1 cellular context compared by ENCODE assay signal in the genomic region with DNA sequence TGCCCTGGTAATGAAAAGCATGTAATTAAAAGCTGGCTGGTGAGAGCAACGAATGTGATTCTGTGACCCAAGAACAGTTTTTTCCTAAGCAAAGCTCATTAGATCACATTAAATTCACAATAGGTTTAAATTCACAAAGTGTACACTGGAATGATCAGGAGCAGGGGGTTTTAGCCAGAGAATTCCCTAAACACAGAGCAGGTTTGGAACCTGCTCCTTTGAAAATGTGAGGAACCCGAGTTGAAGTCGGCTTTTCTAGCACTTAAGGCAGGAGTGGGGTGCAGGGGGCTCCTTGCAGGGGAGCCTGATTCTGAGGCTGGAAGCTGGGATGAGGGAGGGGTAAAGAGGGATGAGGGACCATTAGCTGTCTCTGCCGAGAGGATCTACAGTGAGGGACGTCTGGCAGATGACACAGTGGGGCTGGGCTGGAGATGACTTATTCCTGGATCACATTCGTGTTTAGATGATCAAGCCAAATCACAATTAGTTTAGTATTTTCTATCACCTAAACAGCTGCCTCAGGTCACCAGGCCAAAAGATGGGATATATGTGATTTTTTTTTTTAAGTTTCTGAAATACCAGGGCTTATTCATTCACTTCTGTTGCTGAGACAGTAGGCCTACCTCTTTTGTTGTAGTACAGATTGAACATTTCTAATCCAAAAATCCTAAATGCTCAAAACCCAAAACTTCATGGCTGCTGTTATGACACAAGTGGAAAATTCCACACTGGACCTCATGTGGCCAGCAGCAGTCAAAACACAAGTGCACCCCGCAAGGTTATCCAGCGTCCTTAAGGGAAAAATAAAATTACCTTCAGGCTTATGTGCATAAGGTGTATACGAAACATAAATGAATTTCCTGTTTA.
A peak's percentile ranks its signal among the peaks of the same experiment; 100 is the strongest.
TF ChIP-seq lines count a peak whose summit lies in the region.

No MANE protein-coding gene starts in this region.

TF ChIP-seq in K562, 482 proteins besides CTCF, POLR2A, EP300 and RAD21 (continued from another document and continues in another):
- TF ChIP-seq, protein P1, sequence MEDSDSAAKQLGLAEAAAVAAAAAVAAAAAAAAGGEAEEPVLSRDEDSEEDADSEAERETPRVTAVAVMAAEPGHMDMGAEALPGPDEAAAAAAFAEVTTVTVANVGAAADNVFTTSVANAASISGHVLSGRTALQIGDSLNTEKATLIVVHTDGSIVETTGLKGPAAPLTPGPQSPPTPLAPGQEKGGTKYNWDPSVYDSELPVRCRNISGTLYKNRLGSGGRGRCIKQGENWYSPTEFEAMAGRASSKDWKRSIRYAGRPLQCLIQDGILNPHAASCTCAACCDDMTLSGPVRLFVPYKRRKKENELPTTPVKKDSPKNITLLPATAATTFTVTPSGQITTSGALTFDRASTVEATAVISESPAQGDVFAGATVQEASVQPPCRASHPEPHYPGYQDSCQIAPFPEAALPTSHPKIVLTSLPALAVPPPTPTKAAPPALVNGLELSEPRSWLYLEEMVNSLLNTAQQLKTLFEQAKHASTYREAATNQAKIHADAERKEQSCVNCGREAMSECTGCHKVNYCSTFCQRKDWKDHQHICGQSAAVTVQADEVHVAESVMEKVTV (CRISPR knock-in tag; IDR thresholded peaks at IDR 0.05) = no peak
- TF ChIP-seq MNT (conservative IDR thresholded peaks at IDR 0.05) (0 out of 4 replicates have a peak, but pooled peaks of 1 of the 2 experiments have one; percentile 6), MTA2 (IDR thresholded peaks at IDR 0.05; ENCODE audit: low read depth) (no peak), PURB (CRISPR knock-in tag; IDR thresholded peaks at IDR 0.05; ENCODE audit: low read depth) (no peak), ZNF76 (CRISPR knock-in tag; IDR thresholded peaks at IDR 0.05; ENCODE audit: borderline replicate concordance) (no peak), RFX1 (IDR thresholded peaks at IDR 0.05) (peak; percentile 84; the same call in 1 of the 2 replicates), ZBTB2 (IDR thresholded peaks at IDR 0.05) (no peak), TBL1XR1 (IDR thresholded peaks at IDR 0.05; ENCODE audit: low read length in 2 of 2) (peak in 1 of 2 experiments; percentile 61; a peak in 1 of 4 replicates), THRAP3 (IDR thresholded peaks at IDR 0.05; ENCODE audit: borderline replicate concordance) (no peak), NFXL1 (CRISPR knock-in tag; IDR thresholded peaks at IDR 0.05) (no peak), ZNF184 (CRISPR knock-in tag; IDR thresholded peaks at IDR 0.05) (no peak), RBM25 (IDR thresholded peaks at IDR 0.05; ENCODE audit: low read depth, low read length, severe bottlenecking) (no peak), MCM2 (IDR thresholded peaks at IDR 0.05; ENCODE audit: low read depth) (no peak)
- TF ChIP-seq, protein P2, sequence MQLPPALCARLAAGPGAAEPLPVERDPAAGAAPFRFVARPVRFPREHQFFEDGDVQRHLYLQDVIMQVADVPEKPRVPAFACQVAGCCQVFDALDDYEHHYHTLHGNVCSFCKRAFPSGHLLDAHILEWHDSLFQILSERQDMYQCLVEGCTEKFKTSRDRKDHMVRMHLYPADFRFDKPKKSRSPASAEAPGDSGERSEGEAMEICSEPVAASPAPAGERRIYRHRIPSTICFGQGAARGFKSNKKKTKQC (CRISPR knock-in tag; IDR thresholded peaks at IDR 0.05) = no peak
- TF ChIP-seq, protein P3, sequence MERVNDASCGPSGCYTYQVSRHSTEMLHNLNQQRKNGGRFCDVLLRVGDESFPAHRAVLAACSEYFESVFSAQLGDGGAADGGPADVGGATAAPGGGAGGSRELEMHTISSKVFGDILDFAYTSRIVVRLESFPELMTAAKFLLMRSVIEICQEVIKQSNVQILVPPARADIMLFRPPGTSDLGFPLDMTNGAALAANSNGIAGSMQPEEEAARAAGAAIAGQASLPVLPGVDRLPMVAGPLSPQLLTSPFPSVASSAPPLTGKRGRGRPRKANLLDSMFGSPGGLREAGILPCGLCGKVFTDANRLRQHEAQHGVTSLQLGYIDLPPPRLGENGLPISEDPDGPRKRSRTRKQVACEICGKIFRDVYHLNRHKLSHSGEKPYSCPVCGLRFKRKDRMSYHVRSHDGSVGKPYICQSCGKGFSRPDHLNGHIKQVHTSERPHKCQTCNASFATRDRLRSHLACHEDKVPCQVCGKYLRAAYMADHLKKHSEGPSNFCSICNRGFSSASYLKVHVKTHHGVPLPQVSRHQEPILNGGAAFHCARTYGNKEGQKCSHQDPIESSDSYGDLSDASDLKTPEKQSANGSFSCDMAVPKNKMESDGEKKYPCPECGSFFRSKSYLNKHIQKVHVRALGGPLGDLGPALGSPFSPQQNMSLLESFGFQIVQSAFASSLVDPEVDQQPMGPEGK (CRISPR knock-in tag; IDR thresholded peaks at IDR 0.05; ENCODE audit: borderline replicate concordance) = no peak
- TF ChIP-seq, protein P4, sequence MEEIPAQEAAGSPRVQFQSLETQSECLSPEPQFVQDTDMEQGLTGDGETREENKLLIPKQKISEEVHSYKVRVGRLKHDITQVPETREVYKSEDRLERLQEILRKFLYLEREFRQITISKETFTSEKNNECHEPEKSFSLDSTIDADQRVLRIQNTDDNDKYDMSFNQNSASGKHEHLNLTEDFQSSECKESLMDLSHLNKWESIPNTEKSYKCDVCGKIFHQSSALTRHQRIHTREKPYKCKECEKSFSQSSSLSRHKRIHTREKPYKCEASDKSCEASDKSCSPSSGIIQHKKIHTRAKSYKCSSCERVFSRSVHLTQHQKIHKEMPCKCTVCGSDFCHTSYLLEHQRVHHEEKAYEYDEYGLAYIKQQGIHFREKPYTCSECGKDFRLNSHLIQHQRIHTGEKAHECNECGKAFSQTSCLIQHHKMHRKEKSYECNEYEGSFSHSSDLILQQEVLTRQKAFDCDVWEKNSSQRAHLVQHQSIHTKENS (CRISPR knock-in tag; IDR thresholded peaks at IDR 0.05) = no peak
- TF ChIP-seq, protein P5, sequence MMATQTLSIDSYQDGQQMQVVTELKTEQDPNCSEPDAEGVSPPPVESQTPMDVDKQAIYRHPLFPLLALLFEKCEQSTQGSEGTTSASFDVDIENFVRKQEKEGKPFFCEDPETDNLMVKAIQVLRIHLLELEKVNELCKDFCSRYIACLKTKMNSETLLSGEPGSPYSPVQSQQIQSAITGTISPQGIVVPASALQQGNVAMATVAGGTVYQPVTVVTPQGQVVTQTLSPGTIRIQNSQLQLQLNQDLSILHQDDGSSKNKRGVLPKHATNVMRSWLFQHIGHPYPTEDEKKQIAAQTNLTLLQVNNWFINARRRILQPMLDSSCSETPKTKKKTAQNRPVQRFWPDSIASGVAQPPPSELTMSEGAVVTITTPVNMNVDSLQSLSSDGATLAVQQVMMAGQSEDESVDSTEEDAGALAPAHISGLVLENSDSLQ (IDR thresholded peaks at IDR 0.05) = peak; percentile 11; the same call in 1 of the 2 replicates
- TF ChIP-seq, protein P6, sequence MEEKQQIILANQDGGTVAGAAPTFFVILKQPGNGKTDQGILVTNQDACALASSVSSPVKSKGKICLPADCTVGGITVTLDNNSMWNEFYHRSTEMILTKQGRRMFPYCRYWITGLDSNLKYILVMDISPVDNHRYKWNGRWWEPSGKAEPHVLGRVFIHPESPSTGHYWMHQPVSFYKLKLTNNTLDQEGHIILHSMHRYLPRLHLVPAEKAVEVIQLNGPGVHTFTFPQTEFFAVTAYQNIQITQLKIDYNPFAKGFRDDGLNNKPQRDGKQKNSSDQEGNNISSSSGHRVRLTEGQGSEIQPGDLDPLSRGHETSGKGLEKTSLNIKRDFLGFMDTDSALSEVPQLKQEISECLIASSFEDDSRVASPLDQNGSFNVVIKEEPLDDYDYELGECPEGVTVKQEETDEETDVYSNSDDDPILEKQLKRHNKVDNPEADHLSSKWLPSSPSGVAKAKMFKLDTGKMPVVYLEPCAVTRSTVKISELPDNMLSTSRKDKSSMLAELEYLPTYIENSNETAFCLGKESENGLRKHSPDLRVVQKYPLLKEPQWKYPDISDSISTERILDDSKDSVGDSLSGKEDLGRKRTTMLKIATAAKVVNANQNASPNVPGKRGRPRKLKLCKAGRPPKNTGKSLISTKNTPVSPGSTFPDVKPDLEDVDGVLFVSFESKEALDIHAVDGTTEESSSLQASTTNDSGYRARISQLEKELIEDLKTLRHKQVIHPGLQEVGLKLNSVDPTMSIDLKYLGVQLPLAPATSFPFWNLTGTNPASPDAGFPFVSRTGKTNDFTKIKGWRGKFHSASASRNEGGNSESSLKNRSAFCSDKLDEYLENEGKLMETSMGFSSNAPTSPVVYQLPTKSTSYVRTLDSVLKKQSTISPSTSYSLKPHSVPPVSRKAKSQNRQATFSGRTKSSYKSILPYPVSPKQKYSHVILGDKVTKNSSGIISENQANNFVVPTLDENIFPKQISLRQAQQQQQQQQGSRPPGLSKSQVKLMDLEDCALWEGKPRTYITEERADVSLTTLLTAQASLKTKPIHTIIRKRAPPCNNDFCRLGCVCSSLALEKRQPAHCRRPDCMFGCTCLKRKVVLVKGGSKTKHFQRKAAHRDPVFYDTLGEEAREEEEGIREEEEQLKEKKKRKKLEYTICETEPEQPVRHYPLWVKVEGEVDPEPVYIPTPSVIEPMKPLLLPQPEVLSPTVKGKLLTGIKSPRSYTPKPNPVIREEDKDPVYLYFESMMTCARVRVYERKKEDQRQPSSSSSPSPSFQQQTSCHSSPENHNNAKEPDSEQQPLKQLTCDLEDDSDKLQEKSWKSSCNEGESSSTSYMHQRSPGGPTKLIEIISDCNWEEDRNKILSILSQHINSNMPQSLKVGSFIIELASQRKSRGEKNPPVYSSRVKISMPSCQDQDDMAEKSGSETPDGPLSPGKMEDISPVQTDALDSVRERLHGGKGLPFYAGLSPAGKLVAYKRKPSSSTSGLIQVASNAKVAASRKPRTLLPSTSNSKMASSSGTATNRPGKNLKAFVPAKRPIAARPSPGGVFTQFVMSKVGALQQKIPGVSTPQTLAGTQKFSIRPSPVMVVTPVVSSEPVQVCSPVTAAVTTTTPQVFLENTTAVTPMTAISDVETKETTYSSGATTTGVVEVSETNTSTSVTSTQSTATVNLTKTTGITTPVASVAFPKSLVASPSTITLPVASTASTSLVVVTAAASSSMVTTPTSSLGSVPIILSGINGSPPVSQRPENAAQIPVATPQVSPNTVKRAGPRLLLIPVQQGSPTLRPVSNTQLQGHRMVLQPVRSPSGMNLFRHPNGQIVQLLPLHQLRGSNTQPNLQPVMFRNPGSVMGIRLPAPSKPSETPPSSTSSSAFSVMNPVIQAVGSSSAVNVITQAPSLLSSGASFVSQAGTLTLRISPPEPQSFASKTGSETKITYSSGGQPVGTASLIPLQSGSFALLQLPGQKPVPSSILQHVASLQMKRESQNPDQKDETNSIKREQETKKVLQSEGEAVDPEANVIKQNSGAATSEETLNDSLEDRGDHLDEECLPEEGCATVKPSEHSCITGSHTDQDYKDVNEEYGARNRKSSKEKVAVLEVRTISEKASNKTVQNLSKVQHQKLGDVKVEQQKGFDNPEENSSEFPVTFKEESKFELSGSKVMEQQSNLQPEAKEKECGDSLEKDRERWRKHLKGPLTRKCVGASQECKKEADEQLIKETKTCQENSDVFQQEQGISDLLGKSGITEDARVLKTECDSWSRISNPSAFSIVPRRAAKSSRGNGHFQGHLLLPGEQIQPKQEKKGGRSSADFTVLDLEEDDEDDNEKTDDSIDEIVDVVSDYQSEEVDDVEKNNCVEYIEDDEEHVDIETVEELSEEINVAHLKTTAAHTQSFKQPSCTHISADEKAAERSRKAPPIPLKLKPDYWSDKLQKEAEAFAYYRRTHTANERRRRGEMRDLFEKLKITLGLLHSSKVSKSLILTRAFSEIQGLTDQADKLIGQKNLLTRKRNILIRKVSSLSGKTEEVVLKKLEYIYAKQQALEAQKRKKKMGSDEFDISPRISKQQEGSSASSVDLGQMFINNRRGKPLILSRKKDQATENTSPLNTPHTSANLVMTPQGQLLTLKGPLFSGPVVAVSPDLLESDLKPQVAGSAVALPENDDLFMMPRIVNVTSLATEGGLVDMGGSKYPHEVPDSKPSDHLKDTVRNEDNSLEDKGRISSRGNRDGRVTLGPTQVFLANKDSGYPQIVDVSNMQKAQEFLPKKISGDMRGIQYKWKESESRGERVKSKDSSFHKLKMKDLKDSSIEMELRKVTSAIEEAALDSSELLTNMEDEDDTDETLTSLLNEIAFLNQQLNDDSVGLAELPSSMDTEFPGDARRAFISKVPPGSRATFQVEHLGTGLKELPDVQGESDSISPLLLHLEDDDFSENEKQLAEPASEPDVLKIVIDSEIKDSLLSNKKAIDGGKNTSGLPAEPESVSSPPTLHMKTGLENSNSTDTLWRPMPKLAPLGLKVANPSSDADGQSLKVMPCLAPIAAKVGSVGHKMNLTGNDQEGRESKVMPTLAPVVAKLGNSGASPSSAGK (IDR thresholded peaks at IDR 0.05) = 0 out of 2 replicates have a peak, but pooled peaks have one; percentile 3
- TF ChIP-seq, protein P7, sequence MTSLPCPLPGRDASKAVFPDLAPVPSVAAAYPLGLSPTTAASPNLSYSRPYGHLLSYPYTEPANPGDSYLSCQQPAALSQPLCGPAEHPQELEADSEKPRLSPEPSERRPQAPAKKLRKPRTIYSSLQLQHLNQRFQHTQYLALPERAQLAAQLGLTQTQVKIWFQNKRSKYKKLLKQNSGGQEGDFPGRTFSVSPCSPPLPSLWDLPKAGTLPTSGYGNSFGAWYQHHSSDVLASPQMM (CRISPR knock-in tag; IDR thresholded peaks at IDR 0.05) = no peak
